Comparison of ENCODE assay signal across 24 cellular contexts in genomic region chr11:24622262-24622661, GRCh38.
A peak's percentile ranks its signal among the peaks of the same experiment; 100 is the strongest.
DNase-seq lines count a peak whose midpoint lies in the region; ATAC-seq and TF ChIP-seq lines count a peak whose summit lies in the region.
"Had no signal": no experiment of that assay in that cellular context is flagged by ENCODE, and none has a peak within 500 bp of the region (broad histone marks: within the 10 kb centered on the region; RNA-seq: fewer than 3 reads in every experiment).

No MANE protein-coding gene starts in this region.

- H3K4me1 Mint-ChIP-seq in GM23338 (peaks cover 10% of the 10 kb centered on the region), neural progenitor cell (peaks cover 3% of the 10 kb centered on the region)

- H3K9ac ChIP-seq in OCI-LY1 (ENCODE audit: low read length) (no peak overlapping the region), neural progenitor cell (no peak overlapping the region)
- H3K9ac ChIP-seq: BLaER1 treated with 17β-estradiol and CSF1 and Interleukin-3, amounts not matched to agents 10 nM and 100 nM; GM23248 had no signal

- H3F3A ChIP-seq in GM23338 (replicated peaks; ENCODE audit: low read depth) (no peaks in the 10 kb centered on the region), OCI-LY1 (ENCODE audit: insufficient read depth, low read length) (no peaks in the 10 kb centered on the region), neural progenitor cell (ENCODE audit: low read depth) (no peaks in the 10 kb centered on the region)

- H3K4me1 ChIP-seq in GM23338 (ENCODE audit: insufficient read depth) (peaks cover 2% of the 10 kb centered on the region; the same call in 1 of the 2 replicates), OCI-LY1 (ENCODE audit: insufficient read depth, low read length, severe bottlenecking) (peaks cover 17% of the 10 kb centered on the region), neural progenitor cell (no peaks in the 10 kb centered on the region)
- H3K4me1 ChIP-seq: BLaER1 treated with 17β-estradiol and CSF1 and Interleukin-3, amounts not matched to agents 10 nM and 100 nM had no signal

- no peaks in the 10 kb centered on the region for H3K9me2 ChIP-seq in GM23338 (ENCODE audit: insufficient read depth)
- H3K9me2 ChIP-seq in OCI-LY1 (ENCODE audit: low read depth, low read length), result no peaks in the 10 kb centered on the region

- no peaks in the 10 kb centered on the region for H3K9me3 Mint-ChIP-seq in GM23338
- H3K9me3 Mint-ChIP-seq in neural progenitor cell, result no peaks in the 10 kb centered on the region

- no peaks in the 10 kb centered on the region for H3K9me3 ChIP-seq in OCI-LY1 (ENCODE audit: low read length)
- H3K9me3 ChIP-seq in neural progenitor cell (ENCODE audit: low read depth), result no peaks in the 10 kb centered on the region
- H3K9me3 ChIP-seq: BLaER1 treated with 17β-estradiol and CSF1 and Interleukin-3, amounts not matched to agents 10 nM and 100 nM had no signal

- H3K27ac Mint-ChIP-seq in GM23338 (no peak overlapping the region), neural progenitor cell (peak overlapping the region; percentile 40)
- H3K27ac Mint-ChIP-seq: CD4-positive, alpha-beta T cell had no signal

- no peaks in the 10 kb centered on the region for H3K27me3 ChIP-seq in GM23338 (ENCODE audit: insufficient read depth)
- no peaks in the 10 kb centered on the region for H3K27me3 ChIP-seq in OCI-LY1 (ENCODE audit: insufficient read depth, low read length)
- H3K27me3 ChIP-seq in neural progenitor cell, result no peaks in the 10 kb centered on the region
- H3K27me3 ChIP-seq: BLaER1 treated with 17β-estradiol and CSF1 and Interleukin-3, amounts not matched to agents 10 nM and 100 nM had no signal

- H3K36me3 ChIP-seq in GM23338 (ENCODE audit: insufficient read depth), result no peaks in the 10 kb centered on the region
- no peaks in the 10 kb centered on the region for H3K36me3 ChIP-seq in OCI-LY1 (ENCODE audit: insufficient read depth, low read length)
- no peaks in the 10 kb centered on the region for H3K36me3 ChIP-seq in neural progenitor cell
- H3K36me3 ChIP-seq: BLaER1 treated with 17β-estradiol and CSF1 and Interleukin-3, amounts not matched to agents 10 nM and 100 nM had no signal

- H3K4me3 Mint-ChIP-seq in GM23338, result no peak overlapping the region
- H3K4me3 Mint-ChIP-seq in neural progenitor cell, result no peak overlapping the region
- H3K4me3 Mint-ChIP-seq: CD4-positive, alpha-beta T cell had no signal

- H3K27ac ChIP-seq in GM23338 (ENCODE audit: low read depth), result no peak overlapping the region
- H3K27ac ChIP-seq in OCI-LY1 (ENCODE audit: low read depth, low read length, poor library complexity, severe bottlenecking), result no peak overlapping the region
- no peak overlapping the region for H3K27ac ChIP-seq in neural progenitor cell
- H3K27ac ChIP-seq: BLaER1 treated with 17β-estradiol and CSF1 and Interleukin-3, amounts not matched to agents 10 nM and 100 nM; GM23248; SK-N-MC had no signal

- no peak overlapping the region for H3K4me2 ChIP-seq in GM23338
- H3K4me2 ChIP-seq in OCI-LY1 (ENCODE audit: low read length), result peak overlapping the region; percentile 8; the same call in 1 of the 2 replicates
- H3K4me2 ChIP-seq in neural progenitor cell, result no peak overlapping the region
- H3K4me2 ChIP-seq: BLaER1 treated with 17β-estradiol and CSF1 and Interleukin-3, amounts not matched to agents 10 nM and 100 nM had no signal

- intact Hi-C loops in sciatic nerve (cut with DNase I), result no loop called here

- ATAC-seq in GM23338, result peak; percentile 73
- ATAC-seq in sciatic nerve, result no peak
- no peak for ATAC-seq in HG03469 (IDR thresholded peaks at IDR 0.05; ENCODE audit: unreplicated experiment)
- ATAC-seq: HepG2 had no signal

- no peaks in the 10 kb centered on the region for H4K20me1 ChIP-seq in GM23338 (replicated peaks; ENCODE audit: insufficient read depth)
- no peaks in the 10 kb centered on the region for H4K20me1 ChIP-seq in OCI-LY1 (ENCODE audit: insufficient read depth, low read length)
- no peaks in the 10 kb centered on the region for H4K20me1 ChIP-seq in neural progenitor cell (ENCODE audit: low read depth)
- H4K20me1 ChIP-seq: BLaER1 treated with 17β-estradiol and CSF1 and Interleukin-3, amounts not matched to agents 10 nM and 100 nM had no signal

- TF ChIP-seq CTCF in GM23338 (conservative IDR thresholded peaks at IDR 0.05; ENCODE audit: low read depth in 2 of 2) (no peak), OCI-LY1 (IDR thresholded peaks at IDR 0.05; ENCODE audit: low read length) (no peak), neural progenitor cell (IDR thresholded peaks at IDR 0.05) (no peak)

- H3K79me2 ChIP-seq in GM23338 (replicated peaks; ENCODE audit: insufficient read depth), result no peaks in the 10 kb centered on the region
- no peaks in the 10 kb centered on the region for H3K79me2 ChIP-seq in OCI-LY1 (ENCODE audit: insufficient read depth, low read length)
- no peaks in the 10 kb centered on the region for H3K79me2 ChIP-seq in neural progenitor cell (ENCODE audit: low read depth)

- H3K4me3 ChIP-seq in GM23338 (no peak overlapping the region), OCI-LY1 (ENCODE audit: low read depth, low read length, poor library complexity, severe bottlenecking) (no peak overlapping the region), neural progenitor cell (no peak overlapping the region)
- H3K4me3 ChIP-seq: BLaER1 treated with 17β-estradiol and CSF1 and Interleukin-3, amounts not matched to agents 10 nM and 100 nM; GM23248; SK-N-MC had no signal

- peak overlapping the region; percentile 33; the same call in 1 of the 2 replicates for H2AFZ ChIP-seq in GM23338
- no peak overlapping the region for H2AFZ ChIP-seq in OCI-LY1 (ENCODE audit: low read length)
- no peak overlapping the region for H2AFZ ChIP-seq in neural progenitor cell (replicated peaks)
- H2AFZ ChIP-seq: GM23248 had no signal

- DNase-seq in GM23338 (ENCODE audit: low spot score) (peak; percentile 44), iPS-NIHi11 (ENCODE audit: low spot score) (peak; percentile 8), neural progenitor cell (ENCODE audit: low spot score) (no peak), sciatic nerve (ENCODE audit: low spot score) (no peak)
- no peak for DNase-seq in activated CD4-positive, alpha-beta T cell treated with anti-CD3 and anti-CD28 coated beads for 1 hour
- DNase-seq: AML-193; CD4-positive, alpha-beta T cell; DMS53; GM23248; HCEC 1CT; Kasumi-1; MV-4-11; NCI-H1105; NCI-H1436 treated with DMSO at 0.1 percent for 48 hours; NCI-H1930; NCI-H2107; NCI-H524; NCI-H774; SIG-M5 had no signal

- H3K36me3 Mint-ChIP-seq in GM23338 (ENCODE audit: low read depth) (no peaks in the 10 kb centered on the region), neural progenitor cell (no peaks in the 10 kb centered on the region)

- no peaks in the 10 kb centered on the region for H3K27me3 Mint-ChIP-seq in GM23338 (ENCODE audit: insufficient read depth, low read depth, poor library complexity)
- no peaks in the 10 kb centered on the region for H3K27me3 Mint-ChIP-seq in neural progenitor cell (ENCODE audit: insufficient read depth, low read depth)
- H3K27me3 Mint-ChIP-seq: CD4-positive, alpha-beta T cell had no signal

TF ChIP-seq in GM23338, 12 proteins besides CTCF, POLR2A, EP300 and RAD21 (continues in another document):
- TF ChIP-seq EZH2 (IDR thresholded peaks at IDR 0.05; ENCODE audit: low read depth, unreplicated experiment), result no peak

Comparison
In these comparisons a context has a peak if more than half of its experiments do, and no peak if none do; other contexts are left out.
1. DNase-seq: peak in GM23338 (single experiment) and iPS-NIHi11 (single experiment); none in neural progenitor cell (single experiment), sciatic nerve (single experiment) and activated CD4-positive, alpha-beta T cell treated with anti-CD3 and anti-CD28 coated beads for 1 hour (single experiment).